Comparison of ENCODE assay signal across 15 cellular contexts in genomic region chr11:122706689-122707088, GRCh38. TPM values are rescaled to one million over a fixed set of nuclear protein-coding genes. Genes with fewer than 3 reads are reported as not detected.
DNase-seq lines count a peak whose midpoint lies in the region; ATAC-seq and TF ChIP-seq lines count a peak whose summit lies in the region.
"Had no signal": no experiment of that assay in that cellular context is flagged by ENCODE, and none has a peak within 500 bp of the region (broad histone marks: within the 10 kb centered on the region; RNA-seq: fewer than 3 reads in every experiment).

No MANE protein-coding gene starts in this region.

- DNase-seq in AG08395 (ENCODE audit: low spot score) (peak; percentile 76), HT-29 (ENCODE audit: low spot score) (peak; percentile 30), mammary epithelial cell (peak; percentile 57), kidney glomerular epithelial cell (lab: John Stamatoyannopoulos, UW) (peak; percentile 44), GF-D8 (lab: John Stamatoyannopoulos, UW) (no peak), stomach (no peak)
- DNase-seq: activated CD4-positive, alpha-beta T cell treated with anti-CD3 and anti-CD28 coated beads, Interleukin-2, amount 10 ng/mL, durations not matched to agents 7 days and 5 days; NCI-H1092; NCI-H510A treated with DMSO at 0.1 percent for 48 hours; stimulated activated CD4-positive, alpha-beta T cell treated with anti-CD3 and anti-CD28 coated beads, Interleukin-15, amount 100 ng/mL, for 24 hours had no signal

- dilution Hi-C loops in mammary epithelial cell (cut with HindIII; ENCODE audit: low sequenced_read_pairs), result loop anchor here (10.0 kb wide), 1 partner anchor 62 kb away; no protein-coding TSS in a partner anchor

- H3K79me2 ChIP-seq in mammary epithelial cell (ENCODE audit: insufficient read depth, low read length), result peaks cover 79% of the 10 kb centered on the region

- no TSS peak for BruUV-seq in mammary epithelial cell (replicated peaks; lab: Mats Ljungman, UMichigan)

- peak overlapping the region; percentile 62 for H3K27ac ChIP-seq in mammary epithelial cell (ENCODE audit: insufficient read depth, low read depth, low read length)
- H3K27ac ChIP-seq in stomach, result no peak overlapping the region
- H3K27ac ChIP-seq: C4-2B had no signal

- ATAC-seq in GM21423 (IDR thresholded peaks at IDR 0.05; ENCODE audit: unreplicated experiment) (no peak), GM18907 (IDR thresholded peaks at IDR 0.05; ENCODE audit: unreplicated experiment) (no peak)
- ATAC-seq: activated T-helper 17 cell treated with anti-CD3 and anti-CD28 coated beads, Interleukin-2, amount 50 U/mL, for 72 hours; Panc1 had no signal

- TF ChIP-seq CTCF in mammary epithelial cell (conservative IDR thresholded peaks at IDR 0.05 in 1 of 2, IDR thresholded peaks at IDR 0.05 in 1 of 2; ENCODE audit: extremely low read depth in 1 of 2, insufficient read depth in 1 of 2, low read depth in 1 of 2, low read length in 2 of 2) (no peak), stomach (IDR thresholded peaks at IDR 0.05) (no peak)

- no peak overlapping the region for H2AFZ ChIP-seq in mammary epithelial cell (ENCODE audit: low read depth, low read length)

- H3K36me3 ChIP-seq in mammary epithelial cell (ENCODE audit: insufficient read depth, low read length) (no peaks in the 10 kb centered on the region), stomach (no peaks in the 10 kb centered on the region)

- no peaks in the 10 kb centered on the region for H3K27me3 ChIP-seq in mammary epithelial cell (ENCODE audit: insufficient read depth, low read length)
- no peaks in the 10 kb centered on the region for H3K27me3 ChIP-seq in stomach

- no peaks in the 10 kb centered on the region for H4K20me1 ChIP-seq in mammary epithelial cell (ENCODE audit: insufficient read depth, low read length)

- H3K4me1 ChIP-seq in mammary epithelial cell (ENCODE audit: insufficient read depth, low read length) (peaks cover 61% of the 10 kb centered on the region), stomach (peaks cover 0 to 5% (median 0%) of the 10 kb centered on the region in 4 donors)

- no peaks in the 10 kb centered on the region for H3K9me3 ChIP-seq in mammary epithelial cell (replicated peaks; ENCODE audit: insufficient read depth, low read length)
- no peaks in the 10 kb centered on the region for H3K9me3 ChIP-seq in stomach

- TF ChIP-seq EP300 in stomach (IDR thresholded peaks at IDR 0.05), result no peak

- no peak overlapping the region for H3K9ac ChIP-seq in mammary epithelial cell (ENCODE audit: insufficient read depth, low read length)

- TF ChIP-seq POLR2A in stomach (IDR thresholded peaks at IDR 0.05), result no peak

- no peak overlapping the region for H3K4me3 ChIP-seq in mammary epithelial cell (replicated peaks in 1 of 3; ENCODE audit: insufficient read depth in 1 of 3, low read depth in 2 of 3, low read length in 3 of 3)
- no peak overlapping the region for H3K4me3 ChIP-seq in stomach

- CTCF ChIA-PET in mammary epithelial cell (lab: Charles Lee; ENCODE audit: low non-redundant PET), result no interaction called here

- WGBS in mammary epithelial cell (ENCODE audit: low coverage, missing lambda C conversion rate), result 100% methylated on average over 1 of the region's 1 CpG
- WGBS in stomach, 5 donors, result 92 to 100% (median 97%) methylated on average over 1 of the region's 1 CpG

- intact Hi-C loops in mammary epithelial cell (cut with micrococcal nuclease) (loop anchor here (1.0 kb wide), 1 partner anchor 50 kb away; no protein-coding TSS in a partner anchor), stomach (cut with DNase I; ENCODE audit: low total_unique reads) (no loop called here)

- in situ Hi-C loops in mammary epithelial cell (cut with MboI; ENCODE audit: low sequenced_read_pairs in 2 of 2), result no loop called here

- H3K4me2 ChIP-seq in mammary epithelial cell (ENCODE audit: insufficient read depth, low read depth, low read length), result no peak overlapping the region

RNA-seq across cellular contexts. Expression of gene UBASH3B, which starts 51.2 kb away (rescaled TPM):
- total RNA-seq in HT-29 (2014; rRNA removed; shearing (Covaris generic)), result 46.8 and 57.9 TPM in 2 replicates
- total RNA-seq in mammary epithelial cell, result 10 to 100 TPM; 50.7 to 70.3 TPM
- 56.0 TPM for polyA plus RNA-seq in mammary epithelial cell
- polyA minus RNA-seq in mammary epithelial cell, result 39.2 TPM
- 10 to 100 TPM in 2 of 5 donors, 1 to 10 TPM in 3; 2.9 to 60.5 (median 9.4) TPM for total RNA-seq in stomach
- 1 to 10 TPM in 2 of 3 donors, under 1 TPM in 1; 0.58 to 2.3 (median 1.8) TPM for polyA plus RNA-seq in stomach

Comparison
In these comparisons a context has a peak if more than half of its experiments do, and no peak if none do; other contexts are left out.
1. DNase-seq: peak in AG08395 (single experiment), HT-29 (single experiment), mammary epithelial cell (single experiment) and kidney glomerular epithelial cell (single experiment); none in GF-D8 (single experiment) and stomach (single experiment).